ENCODE assay signal across 21 cellular contexts in genomic region chr4:88109123-88109864, GRCh38. TPM values are rescaled to one million over a fixed set of nuclear protein-coding genes. Genes with fewer than 3 reads are reported as not detected.
DNase-seq lines count a peak whose midpoint lies in the region; ATAC-seq, FAIRE-seq and TF ChIP-seq lines count a peak whose summit lies in the region.
"Had no signal": no experiment of that assay in that cellular context is flagged by ENCODE, and none has a peak within 500 bp of the region (broad histone marks: within the 10 kb centered on the region; RNA-seq: fewer than 3 reads in every experiment).

No MANE protein-coding gene starts in this region.

- peaks cover 0 to 40% (median 0%) of the 10 kb centered on the region in 4 donors for H3K4me1 ChIP-seq in Peyer's patch
- H3K4me1 ChIP-seq in small intestine (ENCODE audit: control insufficient read depth in 2 of 2, insufficient read depth in 1 of 2, low read depth in 1 of 2, low read length in 1 of 2) = peaks cover 0 to 7% of the 10 kb centered on the region in 2 donors
- no peaks in the 10 kb centered on the region for H3K4me1 ChIP-seq in effector memory CD4-positive, alpha-beta T cell (ENCODE audit: control insufficient read depth, insufficient read depth, low read length, poor library complexity, severe bottlenecking)
- peaks cover 7% of the 10 kb centered on the region for H3K4me1 ChIP-seq in SJCRH30

- no peak for TF ChIP-seq CTCF in Peyer's patch (IDR thresholded peaks at IDR 0.05)

- POLR2A ChIA-PET in HEK293T (lab: Yijun Ruan, JAX) = no interaction called here

- CTCF ChIA-PET in HEK293T (lab: Yijun Ruan, JAX) = interaction anchor here (0.7 to 0.8 kb wide), 2 partner anchors 34 to 261 kb away, joined by 3 read pairs; no protein-coding TSS in a partner anchor

- peak; percentile 23 for FAIRE-seq in small intestine (lab: Jason Lieb, UNC)
- FAIRE-seq: G401.6, GM12878, GM18507 had no signal

- DNase-seq in HEK293T (ENCODE audit: extremely low spot score) (peak; percentile 22), Peyer's patch (no peak), left kidney (ENCODE audit: low read depth, low spot score) (peak; percentile 3), small intestine (peak; percentile 87), posterior vena cava (ENCODE audit: low spot score) (no peak), SJCRH30 (no peak)
- no peak for DNase-seq in effector memory CD4-positive, alpha-beta T cell
- DNase-seq: BE2C; CD4-positive, alpha-beta T cell; DND-41; Kasumi-1; NCI-H1417 treated with DMSO at 0.1 percent for 48 hours; NCI-H2029 treated with DMSO at 0.1 percent for 48 hours; NCI-H748 treated with DMSO at 0.1 percent for 48 hours; SW 1271 had no signal

- H3K27me3 ChIP-seq in Peyer's patch (no peaks in the 10 kb centered on the region), small intestine (ENCODE audit: control insufficient read depth in 2 of 2, insufficient read depth in 2 of 2, low read length in 2 of 2) (no peaks in the 10 kb centered on the region), SJCRH30 (no peaks in the 10 kb centered on the region)
- no peaks in the 10 kb centered on the region for H3K27me3 ChIP-seq in effector memory CD4-positive, alpha-beta T cell (replicated peaks; ENCODE audit: control insufficient read depth, insufficient read depth, low read length, poor library complexity, severe bottlenecking)

- TF ChIP-seq POLR2A in Peyer's patch (IDR thresholded peaks at IDR 0.05) = no peak

- WGBS in small intestine, 3 donors = 32 to 65% (median 44%) methylated on average over 5 of the region's 5 CpGs

- intact Hi-C loops in posterior vena cava (cut with DNase I) = no loop called here

- peaks cover 0 to 6% (median 0%) of the 10 kb centered on the region in 3 donors for H3K36me3 ChIP-seq in Peyer's patch
- peaks cover 0 to 3% of the 10 kb centered on the region in 2 donors for H3K36me3 ChIP-seq in small intestine (ENCODE audit: control insufficient read depth in 2 of 2, insufficient read depth in 2 of 2, low read length in 2 of 2)
- H3K36me3 ChIP-seq in effector memory CD4-positive, alpha-beta T cell (ENCODE audit: control insufficient read depth, insufficient read depth, low read length) = no peaks in the 10 kb centered on the region
- H3K36me3 ChIP-seq in SJCRH30 = no peaks in the 10 kb centered on the region
- H3K36me3 ChIP-seq: BE2C had no signal

- ATAC-seq in GM18858 (IDR thresholded peaks at IDR 0.05; ENCODE audit: unreplicated experiment) = no peak
- ATAC-seq: GM12878, GM23338, HCT116 had no signal

- H3K9me3 ChIP-seq in Peyer's patch (no peaks in the 10 kb centered on the region), small intestine (ENCODE audit: control insufficient read depth, low read depth) (no peaks in the 10 kb centered on the region), SJCRH30 (replicated peaks) (no peaks in the 10 kb centered on the region)
- no peaks in the 10 kb centered on the region for H3K9me3 ChIP-seq in effector memory CD4-positive, alpha-beta T cell (ENCODE audit: control insufficient read depth, low read length)
- H3K9me3 ChIP-seq: BE2C had no signal

- peak overlapping the region in 3 of 4 donors; percentile 38 to 68 (median 58) for H3K27ac ChIP-seq in Peyer's patch
- H3K27ac ChIP-seq in small intestine (ENCODE audit: low read depth in 1 of 2, low read length in 1 of 2) = peak overlapping the region in 1 of 2 donors; percentile 62
- H3K27ac ChIP-seq in effector memory CD4-positive, alpha-beta T cell (ENCODE audit: insufficient read depth, low read length, poor library complexity, severe bottlenecking) = no peak overlapping the region
- H3K27ac ChIP-seq in SJCRH30 = no peak overlapping the region

- no peak overlapping the region for H3K4me3 ChIP-seq in Peyer's patch
- H3K4me3 ChIP-seq in small intestine (ENCODE audit: low read depth in 1 of 2, low read length in 2 of 2) = no peak overlapping the region
- no peak overlapping the region for H3K4me3 ChIP-seq in effector memory CD4-positive, alpha-beta T cell (ENCODE audit: insufficient read depth, low read depth, low read length, poor library complexity, severe bottlenecking)
- H3K4me3 ChIP-seq in SJCRH30 = no peak overlapping the region
- H3K4me3 ChIP-seq: GM12878, GM23338 had no signal

TF ChIP-seq in HEK293T, 16 proteins besides CTCF, POLR2A, EP300 and RAD21:
- 0 out of 2 replicates have a peak, but pooled peaks have one; percentile 11 for TF ChIP-seq CTBP1 (IDR thresholded peaks at IDR 0.05; ENCODE audit: borderline replicate concordance)
- TF ChIP-seq PKNOX1 (IDR thresholded peaks at IDR 0.05) = peak; percentile 68; the same call in 1 of the 2 replicates
- TF ChIP-seq FOXM1 (IDR thresholded peaks at IDR 0.05; ENCODE audit: borderline replicate concordance) = no peak

RNA-seq across cellular contexts. Expression of gene ABCG2, which starts 49.1 kb away (rescaled TPM):
- 100 to 1,000 TPM in 3 of 4 donors, 10 to 100 TPM in 1; 17.3 to 272 (median 125) TPM for total RNA-seq in Peyer's patch
- 10 to 100 TPM; 11.3 to 37.6 (median 35.9) TPM for polyA plus RNA-seq in small intestine
- total RNA-seq in posterior vena cava = 1 to 10 TPM; 1.6 to 3.4 TPM
- total RNA-seq in SJCRH30 (2014; rRNA removed; shearing (Covaris generic)) = 0.12 and 0.35 TPM in 2 replicates
- total RNA-seq: CD4-positive, alpha-beta T cell had no signal

Comparison
In these comparisons a context has a peak if more than half of its experiments do, and no peak if none do; other contexts are left out.
1. DNase-seq: peak in HEK293T (single experiment), left kidney (single experiment) and small intestine (single experiment); none in Peyer's patch (0 of 3), posterior vena cava (single experiment), effector memory CD4-positive, alpha-beta T cell (0 of 3) and SJCRH30 (0 of 2).
2. H3K27ac ChIP-seq: peak in Peyer's patch (3 of 4); none in effector memory CD4-positive, alpha-beta T cell (single experiment) and SJCRH30 (single experiment).
3. RNA of gene ABCG2, which starts 49.1 kb away (total RNA-seq): 17.3 to 272 TPM in Peyer's patch; 1.6 to 3.4 TPM in posterior vena cava and 0.12 to 0.35 TPM in SJCRH30; every median in the first group is over 4 times any median in the second.